9 cellular contexts compared by ENCODE assay signal in the genomic region with DNA sequence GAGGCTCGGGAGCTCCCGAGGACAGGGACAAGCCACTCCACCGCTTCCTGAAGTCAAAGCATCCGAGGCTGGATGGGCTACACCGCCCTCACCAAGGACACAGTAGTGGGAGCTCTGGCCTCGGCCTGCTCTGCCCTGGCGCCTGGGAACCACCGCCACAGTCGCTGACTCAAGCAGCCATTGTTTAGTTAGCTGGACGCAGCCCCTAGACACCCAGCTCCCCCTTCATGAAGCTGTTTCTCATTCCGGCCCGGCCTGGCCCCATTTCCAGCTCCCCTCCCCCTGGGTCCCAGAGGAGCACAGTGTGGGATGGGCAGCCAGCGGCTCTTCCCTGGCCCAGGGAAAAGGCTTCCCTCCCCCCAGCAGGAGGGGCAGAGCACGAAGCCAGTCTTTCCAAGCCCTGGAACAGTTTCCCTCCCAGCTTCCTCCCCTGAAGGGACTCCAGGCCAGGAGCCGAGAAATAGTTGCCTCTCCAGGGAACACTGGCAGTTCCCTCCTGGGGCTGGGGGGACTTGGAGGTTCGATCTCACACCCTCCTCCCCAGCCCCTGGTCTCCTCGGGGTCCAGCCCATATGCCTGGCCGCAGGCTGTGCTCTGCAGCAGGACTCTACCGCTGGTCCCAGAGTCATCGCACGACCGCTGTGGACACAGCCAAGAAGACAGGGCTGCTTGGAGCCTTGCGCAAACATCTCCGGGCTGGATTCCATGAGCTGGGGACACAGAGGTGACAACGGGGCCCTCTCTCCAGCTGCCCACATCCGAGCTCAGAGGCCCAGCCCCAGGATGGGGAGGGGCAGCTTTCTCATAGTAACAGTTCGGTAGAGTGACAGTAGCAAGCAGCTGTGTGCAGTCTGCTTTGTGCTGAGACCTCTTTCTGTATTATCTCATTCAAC. TPM values are rescaled to one million over a fixed set of nuclear protein-coding genes. Genes with fewer than 3 reads are reported as not detected.
DNase-seq lines count a peak whose midpoint lies in the region; ATAC-seq and TF ChIP-seq lines count a peak whose summit lies in the region.
"Had no signal": no experiment of that assay in that cellular context is flagged by ENCODE, and none has a peak within 500 bp of the region (broad histone marks: within the 10 kb centered on the region; RNA-seq: fewer than 3 reads in every experiment).

No MANE protein-coding gene starts in this region.

- no TSS peak for BruUV-seq in Calu3 (replicated peaks; lab: Mats Ljungman, UMichigan)

- in situ Hi-C loops in ACHN (cut with HindIII; ENCODE audit: low pct_ligation_motif_present, low pct_unique_long_range_greater_than_20kb, low sequenced_read_pairs) = no loop called here

- no peaks in the 10 kb centered on the region for H3K4me1 Mint-ChIP-seq in Calu3 (ENCODE audit: low read depth, unreplicated experiment)

- intact Hi-C loops in left ventricle myocardium inferior (cut with micrococcal nuclease) = no loop called here
- intact Hi-C loops in Calu3 (cut with micrococcal nuclease; ENCODE audit: unreplicated experiment) = no loop called here

- CTCF ChIA-PET in Calu3 (lab: Charles Lee) = interaction anchor here (0.6 to 1.5 kb wide), 3 partner anchors 9 to 420 kb away, joined by 3 to 6 read pairs (median 5); no protein-coding TSS in a partner anchor

- H3K9ac ChIP-seq in adipocyte (ENCODE audit: low read length) = peak overlapping the region; percentile 87

- H3K9me3 Mint-ChIP-seq in Calu3 (ENCODE audit: low read depth, unreplicated experiment) = no peaks in the 10 kb centered on the region
- H3K9me3 Mint-ChIP-seq: CD4-positive, CD25-positive, alpha-beta regulatory T cell had no signal

- no peaks in the 10 kb centered on the region for H3K9me3 ChIP-seq in adipocyte (ENCODE audit: control insufficient read depth, low read length)
- no peaks in the 10 kb centered on the region for H3K9me3 ChIP-seq in left ventricle myocardium inferior (replicated peaks)

- peaks cover 4% of the 10 kb centered on the region for H3K36me3 Mint-ChIP-seq in Calu3 (ENCODE audit: insufficient read depth, unreplicated experiment)
- H3K36me3 Mint-ChIP-seq: CD4-positive, CD25-positive, alpha-beta regulatory T cell had no signal

- peak overlapping the region; percentile 96 for H3K27ac ChIP-seq in left ventricle myocardium inferior (replicated peaks)

- DNase-seq in NCI-H1694 treated with DMSO at 0.1 percent for 48 hours (lab: John Stamatoyannopoulos, UW) = peak; percentile 32
- no peak for DNase-seq in NCI-H1694 (lab: John Stamatoyannopoulos, UW)
- peak; percentile 90 for DNase-seq in adipocyte (ENCODE audit: low read depth)
- DNase-seq in left ventricle myocardium inferior = peak; percentile 92
- DNase-seq in putamen (ENCODE audit: low spot score) = peak; percentile 92
- DNase-seq in ACHN = no peak
- no peak for DNase-seq in Calu3
- DNase-seq: CD4-positive, CD25-positive, alpha-beta regulatory T cell had no signal

- H3K4me1 ChIP-seq in adipocyte (ENCODE audit: control insufficient read depth, insufficient read depth, low read length) = peaks cover 96% of the 10 kb centered on the region
- peaks cover 98% of the 10 kb centered on the region for H3K4me1 ChIP-seq in left ventricle myocardium inferior

- H3K36me3 ChIP-seq in adipocyte (ENCODE audit: control insufficient read depth, insufficient read depth, low read length, severe bottlenecking) (peaks cover 9% of the 10 kb centered on the region), left ventricle myocardium inferior (no peaks in the 10 kb centered on the region)

- H3K27me3 Mint-ChIP-seq in Calu3 (ENCODE audit: unreplicated experiment) = peaks cover 12% of the 10 kb centered on the region

- ATAC-seq in GM19351 (IDR thresholded peaks at IDR 0.05; ENCODE audit: unreplicated experiment) = no peak

- no peak overlapping the region for H3K27ac Mint-ChIP-seq in Calu3 (ENCODE audit: unreplicated experiment)
- H3K27ac Mint-ChIP-seq: CD4-positive, CD25-positive, alpha-beta regulatory T cell had no signal

- H3K4me3 Mint-ChIP-seq in Calu3 (ENCODE audit: low read depth, unreplicated experiment) = no peak overlapping the region
- H3K4me3 Mint-ChIP-seq: CD4-positive, CD25-positive, alpha-beta regulatory T cell had no signal

- peak overlapping the region; percentile 66 for H3K4me3 ChIP-seq in adipocyte (ENCODE audit: low read length)
- peak overlapping the region; percentile 82 for H3K4me3 ChIP-seq in left ventricle myocardium inferior

- no peak for TF ChIP-seq CTCF in left ventricle myocardium inferior (IDR thresholded peaks at IDR 0.05; ENCODE audit: borderline replicate concordance)
- no peak for TF ChIP-seq CTCF in Calu3 (IDR thresholded peaks at IDR 0.05; ENCODE audit: unreplicated experiment)

- H3K27me3 ChIP-seq in adipocyte (replicated peaks; ENCODE audit: control insufficient read depth, insufficient read depth, low read length) (no peaks in the 10 kb centered on the region), left ventricle myocardium inferior (ENCODE audit: low read depth) (no peaks in the 10 kb centered on the region)

RNA-seq across cellular contexts. Expression of gene PLXND1, which starts 10.0 kb away (rescaled TPM):
- 45.5 TPM for total RNA-seq in left ventricle myocardium inferior
- total RNA-seq in Calu3 (2022) = 16.3 and 22.0 TPM in 2 replicates

RNA-seq across cellular contexts. Expression of gene H1-8, which starts 53.5 kb away (rescaled TPM):
- total RNA-seq in left ventricle myocardium inferior = not detected
- not detected in 2 replicates for total RNA-seq in Calu3 (2022)
- total RNA-seq: CD4-positive, CD25-positive, alpha-beta regulatory T cell had no signal

Comparison
In these comparisons a context has a peak if more than half of its experiments do, and no peak if none do; other contexts are left out.
1. DNase-seq: peak in NCI-H1694 treated with DMSO at 0.1 percent for 48 hours (single experiment), adipocyte (single experiment), left ventricle myocardium inferior (single experiment) and putamen (single experiment); none in NCI-H1694 (single experiment), ACHN (single experiment) and Calu3 (single experiment).